In the genomic region with DNA sequence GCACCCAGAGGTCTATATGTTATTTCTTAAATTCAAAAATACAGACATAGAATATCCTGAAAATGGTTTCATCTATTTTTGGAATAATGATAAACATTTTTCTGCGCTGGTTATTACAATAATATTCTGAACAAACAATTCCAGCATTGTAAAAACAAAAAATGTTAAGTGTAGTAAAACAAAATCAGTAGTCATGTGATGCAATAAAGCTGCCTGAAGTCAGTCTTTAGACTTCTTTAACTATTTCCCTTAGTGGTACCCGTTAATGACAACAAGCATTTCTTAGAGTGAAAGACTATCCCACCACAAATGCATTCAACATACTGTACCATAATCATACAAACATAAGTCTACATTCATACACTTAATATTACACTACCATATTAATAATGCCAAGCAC, we compare ENCODE assay signal across 1 cellular context.
TF ChIP-seq lines count a peak whose summit lies in the region.

No MANE protein-coding gene starts in this region.

TF ChIP-seq in HEK293, 187 proteins besides CTCF, POLR2A, EP300 and RAD21 (continued from another document):
- TF ChIP-seq PRDM10 (tag by site-specific recombination; IDR thresholded peaks at IDR 0.05) (peak; percentile 64), PRDM6 (tag by site-specific recombination; IDR thresholded peaks at IDR 0.05) (peak; percentile 93), ZBTB26 (tag by site-specific recombination; optimal IDR thresholded peaks at IDR 0.05) (no peak), KLF10 (tag by site-specific recombination; IDR thresholded peaks at IDR 0.05) (no peak), ZNF596 (tag by site-specific recombination; IDR thresholded peaks at IDR 0.05) (no peak), AEBP2 (tag by site-specific recombination; IDR thresholded peaks at IDR 0.05; ENCODE audit: borderline replicate concordance) (no peak), SP3 (tag by site-specific recombination; IDR thresholded peaks at IDR 0.05) (no peak)
- TF ChIP-seq, protein P1, sequence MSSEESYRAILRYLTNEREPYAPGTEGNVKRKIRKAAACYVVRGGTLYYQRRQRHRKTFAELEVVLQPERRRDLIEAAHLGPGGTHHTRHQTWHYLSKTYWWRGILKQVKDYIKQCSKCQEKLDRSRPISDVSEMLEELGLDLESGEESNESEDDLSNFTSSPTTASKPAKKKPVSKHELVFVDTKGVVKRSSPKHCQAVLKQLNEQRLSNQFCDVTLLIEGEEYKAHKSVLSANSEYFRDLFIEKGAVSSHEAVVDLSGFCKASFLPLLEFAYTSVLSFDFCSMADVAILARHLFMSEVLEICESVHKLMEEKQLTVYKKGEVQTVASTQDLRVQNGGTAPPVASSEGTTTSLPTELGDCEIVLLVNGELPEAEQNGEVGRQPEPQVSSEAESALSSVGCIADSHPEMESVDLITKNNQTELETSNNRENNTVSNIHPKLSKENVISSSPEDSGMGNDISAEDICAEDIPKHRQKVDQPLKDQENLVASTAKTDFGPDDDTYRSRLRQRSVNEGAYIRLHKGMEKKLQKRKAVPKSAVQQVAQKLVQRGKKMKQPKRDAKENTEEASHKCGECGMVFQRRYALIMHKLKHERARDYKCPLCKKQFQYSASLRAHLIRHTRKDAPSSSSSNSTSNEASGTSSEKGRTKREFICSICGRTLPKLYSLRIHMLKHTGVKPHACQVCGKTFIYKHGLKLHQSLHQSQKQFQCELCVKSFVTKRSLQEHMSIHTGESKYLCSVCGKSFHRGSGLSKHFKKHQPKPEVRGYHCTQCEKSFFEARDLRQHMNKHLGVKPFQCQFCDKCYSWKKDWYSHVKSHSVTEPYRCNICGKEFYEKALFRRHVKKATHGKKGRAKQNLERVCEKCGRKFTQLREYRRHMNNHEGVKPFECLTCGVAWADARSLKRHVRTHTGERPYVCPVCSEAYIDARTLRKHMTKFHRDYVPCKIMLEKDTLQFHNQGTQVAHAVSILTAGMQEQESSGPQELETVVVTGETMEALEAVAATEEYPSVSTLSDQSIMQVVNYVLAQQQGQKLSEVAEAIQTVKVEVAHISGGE (tag by site-specific recombination; conservative IDR thresholded peaks at IDR 0.05; ENCODE audit: low read depth): no peak
